ENCODE assay signal across 8 cellular contexts in the genomic region with DNA sequence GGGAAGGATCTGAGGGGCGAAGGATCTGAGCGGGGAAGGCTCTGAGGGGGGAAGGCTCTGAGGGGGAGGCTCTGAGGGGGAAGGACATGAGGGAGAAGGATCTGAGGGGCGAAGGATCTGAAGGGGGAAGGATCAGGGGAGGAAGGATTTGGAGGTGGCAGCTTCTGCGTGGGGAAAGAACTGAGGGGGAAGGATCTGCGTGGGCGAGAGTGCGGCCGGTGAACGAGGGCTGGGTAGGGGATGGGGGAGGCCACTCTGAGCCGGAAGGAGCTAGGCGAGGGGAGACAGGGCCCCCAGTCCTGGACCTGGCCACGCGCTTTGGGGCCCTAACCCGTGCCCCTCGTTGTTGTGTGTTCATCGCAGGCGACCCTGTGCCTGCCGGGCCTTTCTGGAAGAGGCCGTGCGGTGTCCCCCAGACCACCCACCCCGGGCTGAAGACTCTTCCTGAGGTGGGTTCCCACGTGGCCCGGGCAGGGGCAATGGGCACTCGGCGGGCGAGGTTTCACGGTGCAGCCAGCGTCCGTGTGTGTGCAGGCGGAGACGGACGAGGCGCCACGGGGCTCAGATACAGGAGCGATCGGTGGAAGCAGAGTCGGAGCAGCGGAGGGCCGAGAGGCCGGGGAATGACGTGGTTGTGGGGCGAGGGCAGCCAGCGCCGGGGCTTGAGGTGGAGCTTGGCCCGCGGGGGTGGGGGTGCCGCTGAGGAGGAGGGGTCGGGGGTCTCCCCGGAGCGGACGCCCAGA. TPM values are rescaled to one million over a fixed set of nuclear protein-coding genes. Genes with fewer than 3 reads are reported as not detected.
DNase-seq lines count a peak whose midpoint lies in the region; ATAC-seq lines count a peak whose summit lies in the region.

No MANE protein-coding gene starts in this region.

- no peaks in the 10 kb centered on the region for H3K36me3 Mint-ChIP-seq in activated naive CD4-positive, alpha-beta T cell treated with anti-CD3 and anti-CD28 coated beads, Interleukin-2, amount 50 U/mL, for 72 hours

- H3K9me3 Mint-ChIP-seq in activated naive CD4-positive, alpha-beta T cell treated with anti-CD3 and anti-CD28 coated beads, Interleukin-2, amount 50 U/mL, for 72 hours, result no peaks in the 10 kb centered on the region

- H3K27ac Mint-ChIP-seq in activated naive CD4-positive, alpha-beta T cell treated with anti-CD3 and anti-CD28 coated beads, Interleukin-2, amount 50 U/mL, for 72 hours, result no peak overlapping the region

- DNase-seq in DMS 273 (lab: John Stamatoyannopoulos, UW; ENCODE audit: unreplicated experiment) (peak; percentile 49), DMS 273 treated with DMSO at 0.1 percent for 48 hours (lab: John Stamatoyannopoulos, UW) (no peak), hepatic stellate cell (ENCODE audit: low spot score) (peak; percentile 59), glomerular visceral epithelial cell (ENCODE audit: extremely low spot score) (no peak), nucleus accumbens (lab: John Stamatoyannopoulos, UW) (no peak)
- no peak for DNase-seq in activated naive CD4-positive, alpha-beta T cell treated with anti-CD3 and anti-CD28 coated beads, Interleukin-2, amount 50 U/mL, for 72 hours (ENCODE audit: low spot score in 2 of 2)
- peak; percentile 39 to 46 for DNase-seq in stimulated activated CD4-positive, alpha-beta T cell treated with anti-CD3 and anti-CD28 coated beads, Interleukin-4, amount 100 ng/mL, for 4 hours

- ATAC-seq in activated naive CD4-positive, alpha-beta T cell treated with anti-CD3 and anti-CD28 coated beads, Interleukin-2, amount 50 U/mL, for 72 hours, result peak; percentile 13 to 40
- ATAC-seq in GM18858 (IDR thresholded peaks at IDR 0.05; ENCODE audit: unreplicated experiment), result no peak

RNA-seq across cellular contexts. Expression of gene CALY, which starts 2.0 kb away (rescaled TPM):
- total RNA-seq in activated naive CD4-positive, alpha-beta T cell treated with anti-CD3 and anti-CD28 coated beads, Interleukin-2, amount 50 U/mL, for 72 hours, result not detected

RNA-seq across cellular contexts. Expression of gene PRAP1, which starts 12.5 kb away (rescaled TPM):
- not detected for total RNA-seq in activated naive CD4-positive, alpha-beta T cell treated with anti-CD3 and anti-CD28 coated beads, Interleukin-2, amount 50 U/mL, for 72 hours

RNA-seq across cellular contexts. Expression of gene FUOM, which starts 23.2 kb away (rescaled TPM):
- 10 to 100 TPM; 24.1 to 24.2 TPM for total RNA-seq in activated naive CD4-positive, alpha-beta T cell treated with anti-CD3 and anti-CD28 coated beads, Interleukin-2, amount 50 U/mL, for 72 hours

RNA-seq across cellular contexts. Expression of gene ZNF511, which starts 26.0 kb away (rescaled TPM):
- 10 to 100 TPM; 43.4 to 55.6 TPM for total RNA-seq in activated naive CD4-positive, alpha-beta T cell treated with anti-CD3 and anti-CD28 coated beads, Interleukin-2, amount 50 U/mL, for 72 hours

RNA-seq across cellular contexts. Expression of gene TUBGCP2, which starts 26.0 kb away (rescaled TPM):
- total RNA-seq in activated naive CD4-positive, alpha-beta T cell treated with anti-CD3 and anti-CD28 coated beads, Interleukin-2, amount 50 U/mL, for 72 hours, result 10 to 100 TPM; 47.9 to 53.3 TPM

Comparison
In these comparisons a context has a peak if more than half of its experiments do, and no peak if none do; other contexts are left out.
1. DNase-seq: peak in DMS 273 (single experiment), hepatic stellate cell (single experiment) and stimulated activated CD4-positive, alpha-beta T cell treated with anti-CD3 and anti-CD28 coated beads, Interleukin-4, amount 100 ng/mL, for 4 hours (2 of 2); none in DMS 273 treated with DMSO at 0.1 percent for 48 hours (single experiment), activated naive CD4-positive, alpha-beta T cell treated with anti-CD3 and anti-CD28 coated beads, Interleukin-2, amount 50 U/mL, for 72 hours (0 of 2), glomerular visceral epithelial cell (single experiment) and nucleus accumbens (0 of 56).